In genomic region chr19:42325896-42326771, GRCh38 we compare ENCODE assay signal across 9 cellular contexts. TPM values are rescaled to one million over a fixed set of nuclear protein-coding genes. Genes with fewer than 3 reads are reported as not detected.
DNase-seq lines count a peak whose midpoint lies in the region; ATAC-seq and TF ChIP-seq lines count a peak whose summit lies in the region.
"Had no signal": no experiment of that assay in that cellular context is flagged by ENCODE, and none has a peak within 500 bp of the region (broad histone marks: within the 10 kb centered on the region; RNA-seq: fewer than 3 reads in every experiment).

No MANE protein-coding gene starts in this region.

- TF ChIP-seq RAD21 in HCT116 (IDR thresholded peaks at IDR 0.05; ENCODE audit: low read depth) = no peak

- no peak overlapping the region for H2AFZ ChIP-seq in HCT116 (ENCODE audit: low read depth, low read length, poor library complexity, severe bottlenecking)

- H3K4me1 ChIP-seq in HCT116 (ENCODE audit: control insufficient read depth in 1 of 2, insufficient read depth in 2 of 2, low read length in 2 of 2) = peaks cover 10 to 17% of the 10 kb centered on the region in 2 experiments
- peaks cover 5% of the 10 kb centered on the region for H3K4me1 ChIP-seq in iPS-15b (ENCODE audit: control insufficient read depth, insufficient read depth, low read length)

- CTCF ChIA-PET in HCT116 (lab: Charles Lee) = no interaction called here

- ATAC-seq in HCT116 = peak; percentile 40

- RAD21 ChIA-PET in HCT116 (lab: Charles Lee; ENCODE audit: low non-redundant PET in 1 of 2, low total read pairs in 2 of 2, uncharacterized antibody in 2 of 2, unreplicated experiment in 2 of 2) = no interaction called here

- peak overlapping the region; percentile 62 for H3K27ac ChIP-seq in HCT116 (ENCODE audit: low read depth, low read length)
- H3K27ac ChIP-seq in angular gyrus (ENCODE audit: low read depth, low read length) = peak overlapping the region; percentile 75

- no peaks in the 10 kb centered on the region for H3K27me3 ChIP-seq in HCT116 (ENCODE audit: insufficient read depth, low read length)
- peaks cover 15% of the 10 kb centered on the region for H3K27me3 ChIP-seq in iPS-15b (ENCODE audit: control insufficient read depth, insufficient read depth, low read length)

- peak overlapping the region; percentile 90 to 95 for H3K4me3 ChIP-seq in HCT116 (replicated peaks in 1 of 2; ENCODE audit: low read depth in 1 of 2, low read length in 2 of 2)
- peak overlapping the region; percentile 84 for H3K4me3 ChIP-seq in iPS-15b (ENCODE audit: low read depth, low read length)

- peak overlapping the region; percentile 93 for H3K4me2 ChIP-seq in HCT116 (ENCODE audit: low read length)

- no peaks in the 10 kb centered on the region for H3K36me3 ChIP-seq in HCT116 (ENCODE audit: control insufficient read depth in 1 of 2, insufficient read depth in 2 of 2, low read length in 2 of 2)
- H3K36me3 ChIP-seq in iPS-15b (ENCODE audit: control insufficient read depth, insufficient read depth, low read length) = no peaks in the 10 kb centered on the region

- no peaks in the 10 kb centered on the region for H3K9me3 ChIP-seq in HCT116 (ENCODE audit: control insufficient read depth in 1 of 2, insufficient read depth in 1 of 2, low read depth in 1 of 2, low read length in 2 of 2)
- no peaks in the 10 kb centered on the region for H3K9me3 ChIP-seq in iPS-15b (ENCODE audit: control insufficient read depth, insufficient read depth, low read length)

- no peaks in the 10 kb centered on the region for H3K9me2 ChIP-seq in HCT116 (ENCODE audit: insufficient read depth)

- H3K79me2 ChIP-seq in HCT116 (ENCODE audit: insufficient read depth, low read length) = peaks cover 17% of the 10 kb centered on the region

- TF ChIP-seq POLR2A in HCT116 (IDR thresholded peaks at IDR 0.05; ENCODE audit: borderline replicate concordance, extremely low read depth, insufficient read depth, insufficient read length) = no peak

- TF ChIP-seq CTCF in GM12874 (IDR thresholded peaks at IDR 0.05; ENCODE audit: insufficient read depth, low read depth, low read length) = peak; percentile 26; the same call in 1 of the 2 replicates
- TF ChIP-seq CTCF in HCT116 (IDR thresholded peaks at IDR 0.05 in 2 of 3, conservative IDR thresholded peaks at IDR 0.05 in 1 of 3; ENCODE audit: borderline replicate concordance in 1 of 3, insufficient read depth in 1 of 3, low read depth in 2 of 3, low read length in 2 of 3) = 0 out of 6 replicates have a peak, but pooled peaks of 2 of the 3 experiments have one; percentile 10 to 21

- intact Hi-C loops in HCT116 (cut with micrococcal nuclease) = loop anchor here (1.0 kb wide), 2 partner anchors 83 to 218 kb away; no protein-coding TSS in a partner anchor

- H4K20me1 ChIP-seq in HCT116 (ENCODE audit: insufficient read depth) = no peaks in the 10 kb centered on the region

- TSS peak; percentile 79 for BruUV-seq in HCT116 (replicated peaks; lab: Mats Ljungman, UMichigan)

- H3K9ac ChIP-seq in HCT116 (ENCODE audit: low read length) (peak overlapping the region; percentile 86), iPS-15b (ENCODE audit: low read depth, low read length) (peak overlapping the region; percentile 83)

- POLR2A ChIA-PET in HCT116 (lab: Charles Lee) = no interaction called here

- DNase-seq in HCT116 (ENCODE audit: low read depth, low spot score) (no peak), NCI-H128 (lab: John Stamatoyannopoulos, UW; ENCODE audit: unreplicated experiment) (peak; percentile 20), medulla oblongata (ENCODE audit: extremely low spot score) (no peak), GM19238 (ENCODE audit: insufficient read length, low spot score) (no peak)
- peak; percentile 26 for DNase-seq in stimulated activated CD4-positive, alpha-beta T cell treated with anti-CD3 and anti-CD28 coated beads, Interleukin-4, amount 100 ng/mL, for 1 hour

TF ChIP-seq in HCT116, 20 proteins besides CTCF, POLR2A, EP300 and RAD21:
- TF ChIP-seq ZFX (IDR thresholded peaks at IDR 0.05) = peak; percentile 71
- TF ChIP-seq CBX3 (IDR thresholded peaks at IDR 0.05; ENCODE audit: low read depth) = no peak

RNA-seq across cellular contexts. Expression of gene MEGF8, which starts 0.7 kb away (rescaled TPM):
- 24.0 TPM for total RNA-seq in HCT116 (2021; ENCODE audit: unreplicated experiment)
- 12.0 and 13.1 TPM in 2 replicates for polyA plus RNA-seq in HCT116 (2012)

RNA-seq across cellular contexts. Expression of gene TMEM145, which starts 13.0 kb away (rescaled TPM):
- total RNA-seq in HCT116 (2021; ENCODE audit: unreplicated experiment) = 7.2 TPM
- 10.0 and 11.7 TPM in 2 replicates for polyA plus RNA-seq in HCT116 (2012)
- total RNA-seq: subcutaneous adipose tissue had no signal

RNA-seq across cellular contexts. Expression of gene PAFAH1B3, which starts 23.7 kb away (rescaled TPM):
- 110 TPM for total RNA-seq in HCT116 (2021; ENCODE audit: unreplicated experiment)
- polyA plus RNA-seq in HCT116 (2012) = 130 TPM in 2 replicates

RNA-seq across cellular contexts. Expression of gene PRR19, which starts 24.2 kb away (rescaled TPM):
- total RNA-seq in HCT116 (2021; ENCODE audit: unreplicated experiment) = 0.93 TPM
- polyA plus RNA-seq in HCT116 (2012) = 0.77 and 1.1 TPM in 2 replicates

RNA-seq across cellular contexts. Expression of gene CIC, which starts 57.1 kb away (rescaled TPM):
- total RNA-seq in HCT116 (2021; ENCODE audit: unreplicated experiment) = 52.0 TPM
- polyA plus RNA-seq in HCT116 (2012) = 43.4 and 44.2 TPM in 2 replicates

Comparison
In these comparisons a context has a peak if more than half of its experiments do, and no peak if none do; other contexts are left out.
1. DNase-seq: peak in NCI-H128 (single experiment) and stimulated activated CD4-positive, alpha-beta T cell treated with anti-CD3 and anti-CD28 coated beads, Interleukin-4, amount 100 ng/mL, for 1 hour (single experiment); none in HCT116 (single experiment), medulla oblongata (single experiment) and GM19238 (single experiment).